ENCODE assay signal across 20 cellular contexts in genomic region chr2:239441724-239442123, GRCh38. TPM values are rescaled to one million over a fixed set of nuclear protein-coding genes. Genes with fewer than 3 reads are reported as not detected.
DNase-seq lines count a peak whose midpoint lies in the region; ATAC-seq lines count a peak whose summit lies in the region.
"Had no signal": no experiment of that assay in that cellular context is flagged by ENCODE, and none has a peak within 500 bp of the region (broad histone marks: within the 10 kb centered on the region; RNA-seq: fewer than 3 reads in every experiment).

No MANE protein-coding gene starts in this region.

- no peaks in the 10 kb centered on the region for H4K20me1 ChIP-seq in BLaER1

- H3K4me1 Mint-ChIP-seq in CD8-positive, alpha-beta memory T cell, result peaks cover 19 to 22% (median 21%) of the 10 kb centered on the region in 3 donors
- H3K4me1 Mint-ChIP-seq in naive thymus-derived CD4-positive, alpha-beta T cell, result peaks cover 8 to 29% (median 20%) of the 10 kb centered on the region in 7 donors

- H3K4me3 Mint-ChIP-seq in CD8-positive, alpha-beta memory T cell, result peak overlapping the region; percentile 49 to 89 (median 80)
- peak overlapping the region; percentile 37 to 92 (median 82) for H3K4me3 Mint-ChIP-seq in naive thymus-derived CD4-positive, alpha-beta T cell

- peaks cover 24 to 58% of the 10 kb centered on the region in 2 donors for H3K27me3 Mint-ChIP-seq in CD8-positive, alpha-beta memory T cell
- peaks cover 8 to 69% (median 19%) of the 10 kb centered on the region in 5 donors for H3K27me3 Mint-ChIP-seq in naive thymus-derived CD4-positive, alpha-beta T cell

- peak overlapping the region; percentile 94 for H3K9ac ChIP-seq in BLaER1

- peaks cover 87% of the 10 kb centered on the region for H3K4me1 ChIP-seq in BLaER1
- peaks cover 20% of the 10 kb centered on the region for H3K4me1 ChIP-seq in CD8-positive, alpha-beta memory T cell (ENCODE audit: insufficient read depth, low read length)
- H3K4me1 ChIP-seq in naive thymus-derived CD4-positive, alpha-beta T cell (ENCODE audit: control insufficient read depth in 2 of 2, insufficient read depth in 2 of 2, low read length in 2 of 2), result peaks cover 5 to 15% of the 10 kb centered on the region in 2 donors

- no peaks in the 10 kb centered on the region for H3K27me3 ChIP-seq in BLaER1
- peaks cover 9% of the 10 kb centered on the region for H3K27me3 ChIP-seq in CD8-positive, alpha-beta memory T cell (ENCODE audit: insufficient read depth, low read length, poor library complexity, severe bottlenecking)
- no peaks in the 10 kb centered on the region for H3K27me3 ChIP-seq in naive thymus-derived CD4-positive, alpha-beta T cell (ENCODE audit: control insufficient read depth in 2 of 2, insufficient read depth in 2 of 2, low read length in 2 of 2)
- H3K27me3 ChIP-seq: MG63, thyroid gland had no signal

- POLR2A ChIA-PET in CD8-positive, alpha-beta memory T cell (lab: Charles Lee), result no interaction called here
- POLR2A ChIA-PET in naive thymus-derived CD4-positive, alpha-beta T cell (lab: Charles Lee), result no interaction called here

- H3K36me3 Mint-ChIP-seq in CD8-positive, alpha-beta memory T cell, result no peaks in the 10 kb centered on the region
- no peaks in the 10 kb centered on the region for H3K36me3 Mint-ChIP-seq in naive thymus-derived CD4-positive, alpha-beta T cell
- H3K36me3 Mint-ChIP-seq: activated naive CD4-positive, alpha-beta T cell treated with anti-CD3 and anti-CD28 coated beads, Interleukin-2, amount 50 U/mL, for 72 hours had no signal

- CTCF ChIA-PET in CD8-positive, alpha-beta memory T cell (lab: Charles Lee), result no interaction called here
- CTCF ChIA-PET in naive thymus-derived CD4-positive, alpha-beta T cell (lab: Charles Lee), result no interaction called here

- peak overlapping the region in 4 of 8 donors; percentile 25 to 82 (median 64) for H3K27ac Mint-ChIP-seq in CD8-positive, alpha-beta memory T cell
- H3K27ac Mint-ChIP-seq in naive thymus-derived CD4-positive, alpha-beta T cell, result peak overlapping the region in 4 of 9 donors; percentile 40 to 73 (median 49)
- H3K27ac Mint-ChIP-seq: activated naive CD4-positive, alpha-beta T cell treated with anti-CD3 and anti-CD28 coated beads, Interleukin-2, amount 50 U/mL, for 72 hours; T-helper 2 cell treated with Interferon-gamma antibody and Interleukin-4, amounts not matched to agents 5 μg/mL and 100 μg/mL, for 36 hours had no signal

- ATAC-seq in naive thymus-derived CD4-positive, alpha-beta T cell, result no peak
- no peak for ATAC-seq in HG02623 (IDR thresholded peaks at IDR 0.05; ENCODE audit: unreplicated experiment)
- ATAC-seq: activated CD4-positive, CD25-positive, alpha-beta regulatory T cell treated with anti-CD3 and anti-CD28 coated beads, Interleukin-2, amount 50 U/mL, for 24 hours; activated naive CD4-positive, alpha-beta T cell treated with anti-CD3 and anti-CD28 coated beads, Interleukin-2, amount 50 U/mL, for 72 hours; HepG2 had no signal

- H3K27ac ChIP-seq in BLaER1 (peak overlapping the region; percentile 98), caudate nucleus (ENCODE audit: low read depth, low read length) (peak overlapping the region; percentile 99)
- H3K27ac ChIP-seq in CD8-positive, alpha-beta memory T cell (ENCODE audit: low read depth, low read length), result no peak overlapping the region
- no peak overlapping the region for H3K27ac ChIP-seq in naive thymus-derived CD4-positive, alpha-beta T cell (ENCODE audit: low read depth, low read length)
- H3K27ac ChIP-seq: thyroid gland had no signal

- peak overlapping the region; percentile 99 for H3K4me2 ChIP-seq in BLaER1

- no peak for DNase-seq in CD8-positive, alpha-beta memory T cell
- DNase-seq in caudate nucleus (lab: John Stamatoyannopoulos, UW) (no peak), DMS 273 (lab: John Stamatoyannopoulos, UW; ENCODE audit: unreplicated experiment) (no peak)
- DNase-seq in naive thymus-derived CD4-positive, alpha-beta T cell, result no peak
- no peak for DNase-seq in stimulated activated CD4-positive, alpha-beta T cell treated with anti-CD3 and anti-CD28 coated beads, Interleukin-2, amount 100 ng/mL, for 48 hours
- no peak for DNase-seq in stimulated activated naive CD4-positive, alpha-beta T cell (lab: John Stamatoyannopoulos, UW)
- DNase-seq: activated CD8-positive, alpha-beta memory T cell treated with anti-CD3 and anti-CD28 coated beads, Interleukin-2, amount 50 U/mL, for 4 hours; MG63; NCI-H187 treated with DMSO at 0.1 percent for 48 hours; NCI-H510A; posterior cingulate gyrus; SHP77; stimulated activated CD4-positive, alpha-beta T cell treated with anti-CD3 and anti-CD28 coated beads, Interleukin-4, amount 100 ng/mL, for 24 hours; thyroid gland had no signal

- intact Hi-C loops in naive thymus-derived CD4-positive, alpha-beta T cell (cut with micrococcal nuclease), result no loop called here

- no peaks in the 10 kb centered on the region for H3K9me3 Mint-ChIP-seq in CD8-positive, alpha-beta memory T cell
- no peaks in the 10 kb centered on the region for H3K9me3 Mint-ChIP-seq in naive thymus-derived CD4-positive, alpha-beta T cell
- H3K9me3 Mint-ChIP-seq: activated naive CD4-positive, alpha-beta T cell treated with anti-CD3 and anti-CD28 coated beads, Interleukin-2, amount 50 U/mL, for 72 hours; T-helper 2 cell treated with Interferon-gamma antibody and Interleukin-4, amounts not matched to agents 5 μg/mL and 100 μg/mL, for 36 hours had no signal

- H3K36me3 ChIP-seq in BLaER1, result peaks cover 11% of the 10 kb centered on the region; the same call in 1 of the 2 replicates
- no peaks in the 10 kb centered on the region for H3K36me3 ChIP-seq in CD8-positive, alpha-beta memory T cell (ENCODE audit: insufficient read depth, low read length)
- no peaks in the 10 kb centered on the region for H3K36me3 ChIP-seq in naive thymus-derived CD4-positive, alpha-beta T cell (ENCODE audit: control insufficient read depth in 2 of 3, insufficient read depth in 3 of 3, low read length in 3 of 3)
- H3K36me3 ChIP-seq: MG63, thyroid gland had no signal

- peak overlapping the region; percentile 68 for H3K4me3 ChIP-seq in BLaER1
- peak overlapping the region; percentile 36 for H3K4me3 ChIP-seq in CD8-positive, alpha-beta memory T cell (ENCODE audit: low read length)
- H3K4me3 ChIP-seq in naive thymus-derived CD4-positive, alpha-beta T cell (ENCODE audit: low read length), result peak overlapping the region; percentile 52
- H3K4me3 ChIP-seq: MG63, thyroid gland had no signal

- H3K9me3 ChIP-seq in BLaER1, result peaks cover 19% of the 10 kb centered on the region; the same call in 1 of the 2 replicates
- H3K9me3 ChIP-seq in CD8-positive, alpha-beta memory T cell (ENCODE audit: low read length), result no peaks in the 10 kb centered on the region
- H3K9me3 ChIP-seq in naive thymus-derived CD4-positive, alpha-beta T cell (ENCODE audit: control insufficient read depth in 2 of 3, low read length in 3 of 3), result no peaks in the 10 kb centered on the region
- H3K9me3 ChIP-seq: MG63, thyroid gland had no signal

RNA-seq across cellular contexts. Expression of gene HDAC4, which starts 40.9 kb away (rescaled TPM):
- total RNA-seq in CD8-positive, alpha-beta memory T cell, result 10 to 100 TPM; 24.0 to 28.8 TPM
- 8.3 TPM for polyA plus RNA-seq in CD8-positive, alpha-beta memory T cell
- 100 to 1,000 TPM in 1 of 5 experiments, 10 to 100 TPM in 4; 42.3 to 101 (median 62.3) TPM for total RNA-seq in naive thymus-derived CD4-positive, alpha-beta T cell
- polyA plus RNA-seq in naive thymus-derived CD4-positive, alpha-beta T cell, result 10 to 100 TPM in 1 of 2 donors, 1 to 10 TPM in 1; 7.4 to 11.6 TPM

Comparison
In these comparisons a context has a peak if more than half of its experiments do, and no peak if none do; other contexts are left out.
1. H3K27ac ChIP-seq: peak in BLaER1 (single experiment) and caudate nucleus (single experiment); none in CD8-positive, alpha-beta memory T cell (single experiment) and naive thymus-derived CD4-positive, alpha-beta T cell (single experiment).
2. Peak in every context shown above with its lines, with median percentiles within 50 percentile points of each other: H3K4me3 ChIP-seq.